16 cellular contexts compared by ENCODE assay signal in the genomic region with DNA sequence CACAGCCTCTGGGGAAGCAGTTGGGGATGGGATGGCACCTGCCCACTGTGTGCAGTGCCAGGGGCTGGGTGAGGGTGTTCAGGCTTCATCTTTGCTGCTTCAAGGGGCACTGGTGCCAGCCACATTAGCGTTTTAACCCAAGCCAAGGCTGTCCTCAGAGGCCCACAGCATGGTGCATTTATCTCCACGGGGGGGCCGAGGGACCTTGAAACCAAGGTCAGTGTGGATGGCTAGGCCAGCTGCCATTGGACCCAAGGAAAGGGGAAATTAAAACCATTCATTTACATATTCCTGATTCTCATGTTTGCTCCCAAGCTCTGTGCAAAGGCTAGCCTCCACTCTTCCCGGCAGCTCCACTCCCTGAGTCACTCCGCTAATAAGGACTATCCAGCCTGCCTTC.
"Had no signal": no experiment of that assay in that cellular context is flagged by ENCODE, and none has a peak within 500 bp of the region (broad histone marks: within the 10 kb centered on the region; RNA-seq: fewer than 3 reads in every experiment).

No MANE protein-coding gene starts in this region.

- H3K4me1 Mint-ChIP-seq: activated CD4-positive, alpha-beta T cell treated with anti-CD3 and anti-CD28 coated beads for 36 hours; memory B cell; naive thymus-derived CD8-positive, alpha-beta T cell; stimulated activated naive B cell treated with anti-CD40 and anti-IgM and Interleukin-4, amounts not matched to agents 10 μg/mL and 1 μg/mL and 100 μg/mL, for 72 hours had no signal

- H3K36me3 ChIP-seq: left ventricle myocardium inferior, neutrophil, sigmoid colon, thyroid gland had no signal

- H3K36me3 Mint-ChIP-seq: activated naive CD8-positive, alpha-beta T cell; memory B cell; stimulated activated naive B cell treated with anti-CD40 and anti-IgM and Interleukin-4, amounts not matched to agents 10 μg/mL and 1 μg/mL and 100 μg/mL, for 72 hours had no signal

- H3K4me3 ChIP-seq: left ventricle myocardium inferior, sigmoid colon, thyroid gland had no signal

- H3K27me3 ChIP-seq: neutrophil, thyroid gland had no signal

- H3K4me1 ChIP-seq: left ventricle myocardium inferior, sigmoid colon, thyroid gland had no signal

- H3K9me3 ChIP-seq: left ventricle myocardium inferior, neutrophil, sigmoid colon, thyroid gland had no signal

- H3K9me3 Mint-ChIP-seq: activated T-helper 1 cell treated with anti-CD3 and anti-CD28 coated beads, Interleukin-12 subunit alpha, Interleukin-12 subunit beta, Interleukin-2, Interleukin-4 antibody, amounts not matched to agents 30 ng/mL and 10 ng/mL and 1 ng/mL, durations not matched to agents 14 hours and 24 hours and 36 hours; endodermal cell; stimulated activated naive B cell treated with anti-CD40 and anti-IgM and Interleukin-4, amounts not matched to agents 10 μg/mL and 1 μg/mL and 100 μg/mL, for 72 hours; T-helper 2 cell treated with Interferon-gamma antibody and Interleukin-4, amounts not matched to agents 5 μg/mL and 100 μg/mL, for 36 hours had no signal

- ATAC-seq: activated CD4-positive, alpha-beta T cell treated with anti-CD3 and anti-CD28 coated beads for 36 hours; naive thymus-derived CD8-positive, alpha-beta T cell; stimulated activated naive B cell treated with anti-CD40 and anti-IgM and Interleukin-4, amounts not matched to agents 10 μg/mL and 1 μg/mL and 100 μg/mL, for 72 hours had no signal

- H3K27ac Mint-ChIP-seq: activated CD4-positive, alpha-beta T cell treated with anti-CD3 and anti-CD28 coated beads for 36 hours; activated naive CD8-positive, alpha-beta T cell; activated T-helper 1 cell treated with anti-CD3 and anti-CD28 coated beads, Interleukin-12 subunit alpha, Interleukin-12 subunit beta, Interleukin-2, Interleukin-4 antibody, amounts not matched to agents 30 ng/mL and 10 ng/mL and 1 ng/mL, durations not matched to agents 14 hours and 24 hours and 36 hours; endodermal cell; memory B cell; naive thymus-derived CD8-positive, alpha-beta T cell; stimulated activated naive B cell treated with anti-CD40 and anti-IgM and Interleukin-4, amounts not matched to agents 10 μg/mL and 1 μg/mL and 100 μg/mL, for 72 hours; T-helper 2 cell treated with Interferon-gamma antibody and Interleukin-4, amounts not matched to agents 5 μg/mL and 100 μg/mL, for 36 hours had no signal

- DNase-seq: activated CD4-positive, alpha-beta T cell treated with anti-CD3 and anti-CD28 coated beads for 36 hours; activated CD4-positive, alpha-beta T cell treated with anti-CD3 and anti-CD28 coated beads, Interleukin-2, amount 50 U/mL, for 48 hours; activated gamma-delta T cell treated with Interleukin-2 at 50 U/mL for 16 hours; endodermal cell; foreskin fibroblast; kidney; left ventricle myocardium inferior; naive thymus-derived CD8-positive, alpha-beta T cell; sigmoid colon; stimulated activated naive B cell treated with anti-CD40 and anti-IgM and Interleukin-4, amounts not matched to agents 10 μg/mL and 1 μg/mL and 100 μg/mL, for 72 hours; thyroid gland had no signal

- H3K27me3 Mint-ChIP-seq: memory B cell; stimulated activated naive B cell treated with anti-CD40 and anti-IgM and Interleukin-4, amounts not matched to agents 10 μg/mL and 1 μg/mL and 100 μg/mL, for 72 hours had no signal

- H3K4me3 Mint-ChIP-seq: activated CD4-positive, alpha-beta T cell treated with anti-CD3 and anti-CD28 coated beads for 36 hours; activated naive CD8-positive, alpha-beta T cell; activated T-helper 1 cell treated with anti-CD3 and anti-CD28 coated beads, Interleukin-12 subunit alpha, Interleukin-12 subunit beta, Interleukin-2, Interleukin-4 antibody, amounts not matched to agents 30 ng/mL and 10 ng/mL and 1 ng/mL, durations not matched to agents 14 hours and 24 hours and 36 hours; endodermal cell; memory B cell; naive thymus-derived CD8-positive, alpha-beta T cell; stimulated activated naive B cell treated with anti-CD40 and anti-IgM and Interleukin-4, amounts not matched to agents 10 μg/mL and 1 μg/mL and 100 μg/mL, for 72 hours; T-helper 2 cell treated with Interferon-gamma antibody and Interleukin-4, amounts not matched to agents 5 μg/mL and 100 μg/mL, for 36 hours had no signal
